In the genomic region with DNA sequence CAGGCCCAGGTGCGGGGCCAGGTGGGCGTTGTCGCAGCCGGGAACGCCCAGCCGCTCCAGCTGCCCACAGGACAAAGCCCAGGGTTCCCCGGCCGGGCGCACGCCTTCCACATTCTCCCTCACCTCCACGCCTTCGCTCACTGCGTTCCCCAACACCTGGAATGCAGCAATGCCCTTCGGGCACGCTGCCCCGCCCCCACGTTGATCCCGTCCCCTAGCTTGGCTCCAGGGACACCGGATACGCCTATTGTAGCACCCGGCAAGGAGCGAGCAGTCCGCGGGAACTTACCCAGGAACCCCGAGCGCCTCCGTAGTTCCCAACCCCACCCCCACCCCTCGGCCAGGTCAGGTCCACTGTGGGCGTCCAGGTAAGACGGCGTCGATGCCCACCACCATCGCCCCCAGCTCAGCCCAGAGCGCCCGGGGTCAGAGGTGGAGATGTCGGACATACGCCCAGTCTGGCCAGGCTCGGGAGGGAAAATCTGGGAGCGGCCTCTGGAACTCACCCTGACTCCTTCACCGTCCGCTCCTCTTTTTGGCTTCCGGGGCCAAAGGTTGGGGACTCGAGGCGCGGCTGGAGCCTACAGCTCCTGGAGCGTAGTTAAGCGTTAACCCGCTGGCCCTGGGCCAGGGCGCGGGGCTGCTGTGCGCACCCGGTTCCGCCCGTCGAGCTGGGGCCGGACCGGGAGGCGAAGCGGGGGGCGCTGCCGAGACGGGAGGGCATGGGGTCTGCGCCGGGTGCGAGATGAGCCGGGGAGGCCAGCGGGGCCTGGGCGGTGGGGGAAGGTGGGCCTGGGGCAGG, we compare ENCODE assay signal across 8 cellular contexts. TPM values are rescaled to one million over a fixed set of nuclear protein-coding genes. Genes with fewer than 3 reads are reported as not detected.
DNase-seq lines count a peak whose midpoint lies in the region; ATAC-seq and TF ChIP-seq lines count a peak whose summit lies in the region.

No MANE protein-coding gene starts in this region.

- H3K27me3 ChIP-seq in A673 (replicated peaks; ENCODE audit: insufficient read depth, low read depth, low read length, poor library complexity), result peaks cover 23% of the 10 kb centered on the region
- H3K27me3 ChIP-seq in heart left ventricle, result peaks cover 0 to 24% (median 0%) of the 10 kb centered on the region in 9 donors
- peaks cover 0 to 14% (median 11%) of the 10 kb centered on the region in 3 donors for H3K27me3 ChIP-seq in psoas muscle (ENCODE audit: insufficient read depth in 3 of 3, low read length in 2 of 3)

- POLR2A ChIA-PET in A673 (lab: Charles Lee; ENCODE audit: low non-redundant PET), result interaction anchor here (0.6 kb wide), 1 partner anchor 1602 kb away, joined by 6 read pairs; no protein-coding TSS in a partner anchor
- POLR2A ChIA-PET in activated CD8-positive, alpha-beta T cell treated with anti-CD3 and anti-CD28 coated beads, Interleukin-2, amount 10 ng/mL, durations not matched to agents 7 days and 5 days (lab: Charles Lee), result no interaction called here

- H3K4me1 Mint-ChIP-seq in activated CD8-positive, alpha-beta T cell treated with anti-CD3 and anti-CD28 coated beads, Interleukin-2, amount 10 ng/mL, durations not matched to agents 7 days and 5 days (ENCODE audit: low read depth), result peaks cover 6% of the 10 kb centered on the region

- DNase-seq in A673 (ENCODE audit: low spot score), result peak; percentile 25
- peak; percentile 88 for DNase-seq in HT-29 (ENCODE audit: low spot score)
- no peak for DNase-seq in activated CD8-positive, alpha-beta T cell treated with anti-CD3 and anti-CD28 coated beads, Interleukin-2, amount 10 ng/mL, durations not matched to agents 7 days and 5 days
- DNase-seq in heart left ventricle, result peak in 2 of 5 donors; percentile 20 to 28
- peak in 1 of 2 donors; percentile 31 for DNase-seq in psoas muscle
- DNase-seq in globus pallidus (ENCODE audit: low spot score), result no peak
- DNase-seq in dedifferentiated amniotic fluid mesenchymal stem cell (ENCODE audit: extremely low spot score), result no peak

- no peak overlapping the region for H3K27ac Mint-ChIP-seq in activated CD8-positive, alpha-beta T cell treated with anti-CD3 and anti-CD28 coated beads, Interleukin-2, amount 10 ng/mL, durations not matched to agents 7 days and 5 days

- peak overlapping the region; percentile 45 for H3K4me3 Mint-ChIP-seq in activated CD8-positive, alpha-beta T cell treated with anti-CD3 and anti-CD28 coated beads, Interleukin-2, amount 10 ng/mL, durations not matched to agents 7 days and 5 days

- no peak overlapping the region for H3K27ac ChIP-seq in A673 (ENCODE audit: low read depth, low read length, poor library complexity, severe bottlenecking)
- no peak overlapping the region for H3K27ac ChIP-seq in heart left ventricle
- no peak overlapping the region for H3K27ac ChIP-seq in psoas muscle

- H3K27me3 Mint-ChIP-seq in activated CD8-positive, alpha-beta T cell treated with anti-CD3 and anti-CD28 coated beads, Interleukin-2, amount 10 ng/mL, durations not matched to agents 7 days and 5 days (ENCODE audit: low read depth), result peaks cover 23% of the 10 kb centered on the region

- no TSS peak for BruUV-seq in A673 (replicated peaks; lab: Mats Ljungman, UMichigan)

- H3K9me3 ChIP-seq in A673 (ENCODE audit: low read depth, low read length, poor library complexity, severe bottlenecking) (no peaks in the 10 kb centered on the region), heart left ventricle (no peaks in the 10 kb centered on the region), psoas muscle (no peaks in the 10 kb centered on the region)

- H3K4me3 ChIP-seq in A673 (ENCODE audit: low read depth, low read length, poor library complexity, severe bottlenecking) (peak overlapping the region; percentile 76), heart left ventricle (peak overlapping the region; percentile 31 to 86 (median 58)), psoas muscle (peak overlapping the region; percentile 63)

- ATAC-seq in activated CD8-positive, alpha-beta T cell treated with anti-CD3 and anti-CD28 coated beads, Interleukin-2, amount 10 ng/mL, durations not matched to agents 7 days and 5 days, result no peak
- ATAC-seq in heart left ventricle, result peak in 2 of 4 donors; percentile 4 to 7
- ATAC-seq in psoas muscle, result peak in 3 of 4 donors; percentile 2 to 27 (median 18)
- ATAC-seq in GM19035 (IDR thresholded peaks at IDR 0.05; ENCODE audit: unreplicated experiment), result no peak

- no peaks in the 10 kb centered on the region for H3K36me3 Mint-ChIP-seq in activated CD8-positive, alpha-beta T cell treated with anti-CD3 and anti-CD28 coated beads, Interleukin-2, amount 10 ng/mL, durations not matched to agents 7 days and 5 days (ENCODE audit: low read depth)

- H3K36me3 ChIP-seq in A673 (ENCODE audit: insufficient read depth, low read length, poor library complexity, severe bottlenecking) (no peaks in the 10 kb centered on the region), heart left ventricle (peaks cover 0 to 4% (median 0%) of the 10 kb centered on the region in 9 donors), psoas muscle (ENCODE audit: insufficient read depth in 1 of 2, low read depth in 1 of 2) (peaks cover 0 to 4% of the 10 kb centered on the region in 2 donors)

- no peaks in the 10 kb centered on the region for H3K9me3 Mint-ChIP-seq in activated CD8-positive, alpha-beta T cell treated with anti-CD3 and anti-CD28 coated beads, Interleukin-2, amount 10 ng/mL, durations not matched to agents 7 days and 5 days (ENCODE audit: insufficient read depth)

- intact Hi-C loops in A673 (cut with micrococcal nuclease; ENCODE audit: unreplicated experiment), result no loop called here
- intact Hi-C loops in heart left ventricle (cut with DNase I), result no loop called here
- intact Hi-C loops in psoas muscle (cut with DNase I), result no loop called here

- H3K4me1 ChIP-seq in A673 (ENCODE audit: insufficient read depth, low read length, poor library complexity, severe bottlenecking) (peaks cover 6% of the 10 kb centered on the region), heart left ventricle (peaks cover 6 to 32% (median 16%) of the 10 kb centered on the region in 12 donors), psoas muscle (peaks cover 18% of the 10 kb centered on the region)

- CTCF ChIA-PET in A673 (lab: Charles Lee), result interaction anchor here (1.2 kb wide), 1 partner anchor 96 kb away, joined by 3 read pairs; no protein-coding TSS in a partner anchor
- CTCF ChIA-PET in activated CD8-positive, alpha-beta T cell treated with anti-CD3 and anti-CD28 coated beads, Interleukin-2, amount 10 ng/mL, durations not matched to agents 7 days and 5 days (lab: Charles Lee), result no interaction called here

- 0 to 3% (median 2%) methylated on average over 10 to 68 of the region's 68 CpGs for WGBS in heart left ventricle, 4 donors
- WGBS in psoas muscle, 3 donors, result 2 to 3% (median 2%) methylated on average over 58 to 68 of the region's 68 CpGs

- no peak for TF ChIP-seq CTCF in A673 (conservative IDR thresholded peaks at IDR 0.05; ENCODE audit: low read depth, low read length)
- TF ChIP-seq CTCF in heart left ventricle (IDR thresholded peaks at IDR 0.05), result no peak
- no peak for TF ChIP-seq CTCF in psoas muscle (IDR thresholded peaks at IDR 0.05)

- no peak for TF ChIP-seq POLR2A in heart left ventricle (IDR thresholded peaks at IDR 0.05)

RNA-seq across cellular contexts. Expression of a gene that starts 0.6 kb away (rescaled TPM):
- 20.8 and 22.6 TPM in 2 replicates for total RNA-seq in A673 (2021)
- 69.3 and 78.1 TPM in 2 replicates for total RNA-seq in HT-29 (2014; rRNA removed; shearing (Covaris generic))
- total RNA-seq in activated CD8-positive, alpha-beta T cell treated with anti-CD3 and anti-CD28 coated beads, Interleukin-2, amount 10 ng/mL, durations not matched to agents 7 days and 5 days, result 1 to 10 TPM; 2.5 to 2.7 TPM
- 10 to 100 TPM in 8 of 9 donors, 1 to 10 TPM in 1; 9.1 to 21.9 (median 12.5) TPM for total RNA-seq in heart left ventricle
- 10 to 100 TPM in 1 of 2 donors, 1 to 10 TPM in 1; 7.5 to 17.9 TPM for polyA plus RNA-seq in heart left ventricle
- 10 to 100 TPM in 1 of 4 donors, 1 to 10 TPM in 3; 6.3 to 15.7 (median 7.7) TPM for total RNA-seq in psoas muscle
- 1 to 10 TPM; 2.0 to 5.8 (median 3.3) TPM for polyA plus RNA-seq in psoas muscle

Comparison
In these comparisons a context has a peak if more than half of its experiments do, and no peak if none do; other contexts are left out.
1. DNase-seq: peak in A673 (single experiment) and HT-29 (single experiment); none in activated CD8-positive, alpha-beta T cell treated with anti-CD3 and anti-CD28 coated beads, Interleukin-2, amount 10 ng/mL, durations not matched to agents 7 days and 5 days (single experiment), globus pallidus (single experiment) and dedifferentiated amniotic fluid mesenchymal stem cell (single experiment).
2. ATAC-seq: peak in psoas muscle (3 of 4); none in activated CD8-positive, alpha-beta T cell treated with anti-CD3 and anti-CD28 coated beads, Interleukin-2, amount 10 ng/mL, durations not matched to agents 7 days and 5 days (single experiment) and GM19035 (single experiment).
3. Peak in every context shown above with its lines, with median percentiles within 50 percentile points of each other: H3K4me3 ChIP-seq.